Comparison of ENCODE assay signal across 15 cellular contexts in genomic region chr1:15371610-15372539, GRCh38. TPM values are rescaled to one million over a fixed set of nuclear protein-coding genes. Genes with fewer than 3 reads are reported as not detected.
DNase-seq lines count a peak whose midpoint lies in the region; ATAC-seq and TF ChIP-seq lines count a peak whose summit lies in the region.
"Had no signal": no experiment of that assay in that cellular context is flagged by ENCODE, and none has a peak within 500 bp of the region (broad histone marks: within the 10 kb centered on the region; RNA-seq: fewer than 3 reads in every experiment).

No MANE protein-coding gene starts in this region.

- no peaks in the 10 kb centered on the region for H3K9me3 ChIP-seq in BE2C
- no peaks in the 10 kb centered on the region for H3K9me3 ChIP-seq in adrenal gland (replicated peaks in 1 of 3)
- H3K9me3 ChIP-seq in ovary = no peaks in the 10 kb centered on the region
- H3K9me3 ChIP-seq in suprapubic skin = no peaks in the 10 kb centered on the region
- H3K9me3 ChIP-seq: Caco-2, MG63, stomach had no signal

- H3K36me3 ChIP-seq in BE2C = no peaks in the 10 kb centered on the region
- H3K36me3 ChIP-seq in adrenal gland (replicated peaks in 1 of 2) = no peaks in the 10 kb centered on the region
- H3K36me3 ChIP-seq in ovary = no peaks in the 10 kb centered on the region
- H3K36me3 ChIP-seq in suprapubic skin = no peaks in the 10 kb centered on the region
- H3K36me3 ChIP-seq: MG63, stomach had no signal

- H3K27me3 ChIP-seq in BE2C (no peaks in the 10 kb centered on the region), adrenal gland (no peaks in the 10 kb centered on the region), ovary (no peaks in the 10 kb centered on the region), suprapubic skin (no peaks in the 10 kb centered on the region)
- H3K27me3 ChIP-seq: MG63, stomach had no signal

- 32 to 43% (median 40%) methylated on average over 10 to 21 of the region's 21 CpGs for WGBS in adrenal gland, 4 donors
- 29 to 42% (median 30%) methylated on average over 21 of the region's 21 CpGs for WGBS in ovary, 3 donors
- WGBS in suprapubic skin = 83% methylated on average over 15 of the region's 21 CpGs

- peak; percentile 42 for ATAC-seq in left ventricle myocardium superior
- ATAC-seq: natural killer cell treated with Interleukin-12 subunit alpha and Interleukin-12 subunit beta and Interleukin-15 and Interleukin-18, amount 100 ng/mL, for 72 hours had no signal

- H3K4me3 ChIP-seq in BE2C (ENCODE audit: low read depth, low read length) (no peak overlapping the region), adrenal gland (no peak overlapping the region), ovary (no peak overlapping the region), suprapubic skin (no peak overlapping the region)
- H3K4me3 ChIP-seq: MG63, stomach had no signal

- TF ChIP-seq CTCF in BE2C (IDR thresholded peaks at IDR 0.05; ENCODE audit: low read depth, low read length) (no peak), adrenal gland (IDR thresholded peaks at IDR 0.05) (no peak), ovary (IDR thresholded peaks at IDR 0.05) (no peak), suprapubic skin (IDR thresholded peaks at IDR 0.05) (no peak)

- no peak for TF ChIP-seq EP300 in ovary (IDR thresholded peaks at IDR 0.05)
- no peak for TF ChIP-seq EP300 in suprapubic skin (IDR thresholded peaks at IDR 0.05)

- TF ChIP-seq POLR2A in adrenal gland (IDR thresholded peaks at IDR 0.05) (no peak), ovary (IDR thresholded peaks at IDR 0.05) (no peak), suprapubic skin (IDR thresholded peaks at IDR 0.05) (no peak)

- DNase-seq in BE2C = peak; percentile 18
- DNase-seq in adrenal gland = peak; percentile 51 to 76 (median 72)
- DNase-seq in left ventricle myocardium superior = peak; percentile 28
- peak; percentile 51 to 82 (median 72) for DNase-seq in ovary
- DNase-seq in suprapubic skin (ENCODE audit: low spot score in 2 of 2) = no peak
- no peak for DNase-seq in GOT3 (lab: John Stamatoyannopoulos, UW)
- DNase-seq in activated CD4-positive, alpha-beta T cell treated with anti-CD3 and anti-CD28 coated beads, Interleukin-2, amount 50 U/mL, for 48 hours = no peak
- DNase-seq in stimulated activated CD4-positive, alpha-beta T cell treated with anti-CD3 and anti-CD28 coated beads, Interleukin-2, amount 100 ng/mL, for 48 hours = no peak
- DNase-seq: Caco-2, HFFc6, NCI-H1930, NCI-H524, stomach had no signal

- no peaks in the 10 kb centered on the region for H3K4me1 ChIP-seq in BE2C
- peaks cover 17 to 32% of the 10 kb centered on the region in 2 donors for H3K4me1 ChIP-seq in adrenal gland (replicated peaks in 1 of 2)
- peaks cover 13% of the 10 kb centered on the region for H3K4me1 ChIP-seq in ovary (ENCODE audit: insufficient read depth)
- peaks cover 5% of the 10 kb centered on the region for H3K4me1 ChIP-seq in suprapubic skin
- H3K4me1 ChIP-seq: Caco-2 had no signal

- H3K27ac ChIP-seq in adrenal gland = peak overlapping the region; percentile 54 to 90 (median 83)
- H3K27ac ChIP-seq in ovary = peak overlapping the region in 1 of 2 donors; percentile 75
- H3K27ac ChIP-seq in suprapubic skin = no peak overlapping the region

- intact Hi-C loops in adrenal gland (cut with DNase I) (loop anchor here in 1 of 2 donors (5.0 kb wide), 1 partner anchor 35 kb away; the partner anchor contains the start of gene EFHD2), left ventricle myocardium superior (cut with micrococcal nuclease) (no loop called here), ovary (cut with DNase I) (loop anchor here in 1 of 4 donors (2.0 kb wide), 1 partner anchor 37 kb away; the partner anchor contains the start of gene EFHD2)

RNA-seq across cellular contexts. Expression of gene EFHD2, which starts 37.8 kb away (rescaled TPM):
- polyA plus RNA-seq in BE2C (2012; ENCODE audit: insufficient read depth, insufficient read length, low read depth) = 8.8 TPM
- 100 to 1,000 TPM in 2 of 8 donors, 10 to 100 TPM in 6; 67.2 to 113 (median 87.9) TPM for total RNA-seq in adrenal gland
- polyA plus RNA-seq in adrenal gland = 100 to 1,000 TPM in 2 of 3 donors, 10 to 100 TPM in 1; 47.4 to 119 (median 111) TPM
- 12.6 TPM for total RNA-seq in left ventricle myocardium superior
- total RNA-seq in ovary = 10 to 100 TPM; 24.2 to 63.2 (median 30.3) TPM
- 10 to 100 TPM; 19.6 to 25.5 TPM for polyA plus RNA-seq in ovary
- 10 to 100 TPM; 43.5 to 54.4 (median 49.9) TPM for total RNA-seq in suprapubic skin

Comparison
In these comparisons a context has a peak if more than half of its experiments do, and no peak if none do; other contexts are left out.
1. DNase-seq: peak in BE2C (single experiment), adrenal gland (7 of 7), left ventricle myocardium superior (single experiment) and ovary (5 of 5); none in suprapubic skin (0 of 2), GOT3 (single experiment), activated CD4-positive, alpha-beta T cell treated with anti-CD3 and anti-CD28 coated beads, Interleukin-2, amount 50 U/mL, for 48 hours (0 of 2) and stimulated activated CD4-positive, alpha-beta T cell treated with anti-CD3 and anti-CD28 coated beads, Interleukin-2, amount 100 ng/mL, for 48 hours (0 of 2).